8 cellular contexts compared by ENCODE assay signal in genomic region chr3:111715911-111716523, GRCh38. TPM values are rescaled to one million over a fixed set of nuclear protein-coding genes. Genes with fewer than 3 reads are reported as not detected.
DNase-seq lines count a peak whose midpoint lies in the region; ATAC-seq and TF ChIP-seq lines count a peak whose summit lies in the region.

No MANE protein-coding gene starts in this region.

- no TSS peak for BruUV-seq in PC-3 (replicated peaks; lab: Mats Ljungman, UMichigan)

- H3K9ac ChIP-seq in PC-3 (ENCODE audit: low read length), result no peak overlapping the region

- no peaks in the 10 kb centered on the region for H3F3A ChIP-seq in PC-3 (ENCODE audit: low read length, unreplicated experiment)

- H3K79me2 ChIP-seq in PC-3 (ENCODE audit: low read length), result peaks cover 6% of the 10 kb centered on the region; the same call in 1 of the 2 replicates

- CTCF ChIA-PET in PC-3 (lab: Charles Lee), result interaction anchor here (0.5 to 6.3 kb wide), 21 partner anchors 11 to 220 kb away, joined by 3 to 76 read pairs (median 3); partner anchors contain the start of gene PHLDB2

- ATAC-seq in PC-3 (peak; percentile 48), left lung (peak; percentile 55), GM18502 (IDR thresholded peaks at IDR 0.05; ENCODE audit: poor library complexity, unreplicated experiment) (no peak)

- TF ChIP-seq CTCF in C4-2B (conservative IDR thresholded peaks at IDR 0.05) (peak; percentile 77), GM13977 (IDR thresholded peaks at IDR 0.05; ENCODE audit: extremely low read depth, insufficient read depth, missing control alignments) (peak; percentile 37), PC-3 (conservative IDR thresholded peaks at IDR 0.05; ENCODE audit: low read depth, low read length) (peak; percentile 91), left lung (IDR thresholded peaks at IDR 0.05) (peak; percentile 42 to 56)

- H3K27ac ChIP-seq in C4-2B (no peak overlapping the region), PC-3 (ENCODE audit: low read length) (0 out of 2 replicates have a peak overlapping the region, but pooled peaks have one; percentile 4), left lung (no peak overlapping the region)

- H3K4me1 ChIP-seq in PC-3 (ENCODE audit: insufficient read depth, low read length), result peaks cover 25% of the 10 kb centered on the region
- peaks cover 0 to 4% of the 10 kb centered on the region in 2 donors for H3K4me1 ChIP-seq in left lung

- POLR2A ChIA-PET in PC-3 (lab: Charles Lee; ENCODE audit: unreplicated experiment), result interaction anchor here (0.6 kb wide), 2 partner anchors 23 to 145 kb away, joined by 4 to 8 read pairs; no protein-coding TSS in a partner anchor

- H2AFZ ChIP-seq in PC-3 (ENCODE audit: low read length), result no peak overlapping the region

- DNase-seq in GM13977 (ENCODE audit: low spot score), result peak; percentile 23
- peak; percentile 87 for DNase-seq in PC-3
- DNase-seq in astrocyte of the hippocampus (ENCODE audit: low read depth, low spot score), result peak; percentile 53
- DNase-seq in left lung, result no peak
- no peak for DNase-seq in activated gamma-delta T cell treated with Interleukin-2 at 50 U/mL for 16 hours
- no peak for DNase-seq in putamen (ENCODE audit: low spot score)

- no peaks in the 10 kb centered on the region for H4K20me1 ChIP-seq in PC-3 (ENCODE audit: low read length)

- H3K27me3 ChIP-seq in PC-3 (ENCODE audit: low read length) (no peaks in the 10 kb centered on the region), left lung (no peaks in the 10 kb centered on the region)

- H3K36me3 ChIP-seq in PC-3 (ENCODE audit: low read depth, low read length) (peaks cover 11% of the 10 kb centered on the region; the same call in 1 of the 2 replicates), left lung (no peaks in the 10 kb centered on the region)

- H3K9me2 ChIP-seq in PC-3 (replicated peaks; ENCODE audit: low read length), result no peaks in the 10 kb centered on the region

- peak overlapping the region; percentile 23 for H3K4me2 ChIP-seq in PC-3 (ENCODE audit: low read length)

- in situ Hi-C loops in GM13977 (cut with MboI; ENCODE audit: low pct_unique_long_range_greater_than_20kb, low sequenced_read_pairs, unreplicated experiment), result no loop called here

- H3K4me3 ChIP-seq in PC-3 (ENCODE audit: low read length) (no peak overlapping the region), left lung (no peak overlapping the region)

- H3K9me3 ChIP-seq in PC-3 (ENCODE audit: low read length), result no peaks in the 10 kb centered on the region
- H3K9me3 ChIP-seq in left lung, result no peaks in the 10 kb centered on the region

- intact Hi-C loops in PC-3 (cut with micrococcal nuclease), result loop anchor here (1.0 to 5.0 kb wide), 5 partner anchors 25 to 297 kb away; no protein-coding TSS in a partner anchor
- intact Hi-C loops in left lung (cut with DNase I), result loop anchor here in 1 of 2 donors (10.0 kb wide), 1 partner anchor 249 kb away; no protein-coding TSS in a partner anchor

RNA-seq across cellular contexts. Expression of gene PLCXD2, which starts 41.5 kb away (rescaled TPM):
- total RNA-seq in PC-3 (2014; rRNA removed) (8.1 and 10.4 TPM in 2 replicates), left lung (1 to 10 TPM; 3.4 to 8.5 TPM)

Comparison
In these comparisons a context has a peak if more than half of its experiments do, and no peak if none do; other contexts are left out.
1. CTCF ChIP-seq: peak in every context shown above with its lines; median percentile 91 in PC-3; 77 in C4-2B; 49 in left lung; 37 in GM13977.
2. DNase-seq: peak in GM13977 (single experiment), PC-3 (single experiment) and astrocyte of the hippocampus (single experiment); none in left lung (0 of 2), activated gamma-delta T cell treated with Interleukin-2 at 50 U/mL for 16 hours (single experiment) and putamen (single experiment).